In genomic region chr6:34967461-34967860, GRCh38 we compare ENCODE assay signal across 5 cellular contexts.
"Had no signal": no experiment of that assay in that cellular context is flagged by ENCODE, and none has a peak within 500 bp of the region (broad histone marks: within the 10 kb centered on the region; RNA-seq: fewer than 3 reads in every experiment).

No MANE protein-coding gene starts in this region.

- ATAC-seq: GM23338, K562 had no signal

- H3K4me1 Mint-ChIP-seq: GM23338, H9 had no signal

- DNase-seq: H9, HCEC 1CT, IMR-90 had no signal

- H3K4me3 Mint-ChIP-seq: GM23338, H9 had no signal

- H3K27ac Mint-ChIP-seq: GM23338 had no signal

- H3K9me3 Mint-ChIP-seq: GM23338, H9 had no signal

- H3K4me3 ChIP-seq: GM23338, K562 had no signal
